In genomic region chr7:151012031-151012692, GRCh38 we compare ENCODE assay signal across 12 cellular contexts. TPM values are rescaled to one million over a fixed set of nuclear protein-coding genes. Genes with fewer than 3 reads are reported as not detected.
DNase-seq lines count a peak whose midpoint lies in the region; ATAC-seq and TF ChIP-seq lines count a peak whose summit lies in the region.
"Had no signal": no experiment of that assay in that cellular context is flagged by ENCODE, and none has a peak within 500 bp of the region (broad histone marks: within the 10 kb centered on the region; RNA-seq: fewer than 3 reads in every experiment).

No MANE protein-coding gene starts in this region.

- H3K36me3 Mint-ChIP-seq in IgD-negative memory B cell = peaks cover 3% of the 10 kb centered on the region
- H3K36me3 Mint-ChIP-seq in natural killer cell treated with Interleukin-12 subunit alpha and Interleukin-12 subunit beta and Interleukin-15 and Interleukin-18, amount 100 ng/mL, for 72 hours = no peaks in the 10 kb centered on the region

- no peak for TF ChIP-seq CTCF in colonic mucosa (IDR thresholded peaks at IDR 0.05)

- H3K27me3 Mint-ChIP-seq in IgD-negative memory B cell = peaks cover 13% of the 10 kb centered on the region
- peaks cover 0 to 2% of the 10 kb centered on the region in 2 donors for H3K27me3 Mint-ChIP-seq in natural killer cell treated with Interleukin-12 subunit alpha and Interleukin-12 subunit beta and Interleukin-15 and Interleukin-18, amount 100 ng/mL, for 72 hours

- H3K4me3 Mint-ChIP-seq in IgD-negative memory B cell = peak overlapping the region in 3 of 4 donors; percentile 44 to 77 (median 70)
- peak overlapping the region; percentile 55 for H3K4me3 Mint-ChIP-seq in natural killer cell treated with Interleukin-12 subunit alpha and Interleukin-12 subunit beta and Interleukin-15 and Interleukin-18, amount 100 ng/mL, for 72 hours

- no peaks in the 10 kb centered on the region for H3K4me1 ChIP-seq in colonic mucosa

- peak overlapping the region; percentile 48 to 100 (median 97) for H3K27ac Mint-ChIP-seq in IgD-negative memory B cell
- H3K27ac Mint-ChIP-seq in natural killer cell treated with Interleukin-12 subunit alpha and Interleukin-12 subunit beta and Interleukin-15 and Interleukin-18, amount 100 ng/mL, for 72 hours = peak overlapping the region in 1 of 2 donors; percentile 79

- H3K27me3 ChIP-seq in colonic mucosa = no peaks in the 10 kb centered on the region

- no peak overlapping the region for H3K4me3 ChIP-seq in colonic mucosa
- H3K4me3 ChIP-seq: thyroid gland had no signal

- peak; percentile 33 for DNase-seq in EH (ENCODE audit: low read depth)
- DNase-seq in colonic mucosa = peak; percentile 78
- no peak for DNase-seq in natural killer cell treated with Interleukin-12 subunit alpha and Interleukin-12 subunit beta and Interleukin-15 and Interleukin-18, amount 100 ng/mL, for 72 hours (ENCODE audit: low spot score)
- no peak for DNase-seq in SHP77 treated with DMSO at 0.1 percent for 48 hours (lab: John Stamatoyannopoulos, UW)
- no peak for DNase-seq in glomerular visceral epithelial cell (ENCODE audit: extremely low spot score)
- DNase-seq: DMS79 treated with DMSO at 0.1 percent for 48 hours, NCI-H2107, thyroid gland had no signal

- H3K27ac ChIP-seq in colonic mucosa = peak overlapping the region; percentile 53
- H3K27ac ChIP-seq: brain microvascular endothelial cell, thyroid gland had no signal

- H3K4me1 Mint-ChIP-seq in IgD-negative memory B cell = peaks cover 20 to 30% (median 27%) of the 10 kb centered on the region in 3 donors
- peaks cover 42 to 50% of the 10 kb centered on the region in 2 donors for H3K4me1 Mint-ChIP-seq in natural killer cell treated with Interleukin-12 subunit alpha and Interleukin-12 subunit beta and Interleukin-15 and Interleukin-18, amount 100 ng/mL, for 72 hours (ENCODE audit: low read depth in 2 of 2)

- intact Hi-C loops in colonic mucosa (cut with DNase I) = no loop called here

- H3K9me3 ChIP-seq in colonic mucosa = no peaks in the 10 kb centered on the region
- H3K9me3 ChIP-seq: thyroid gland had no signal

- H3K9ac ChIP-seq in colonic mucosa (ENCODE audit: low read depth in 2 of 2, low read length in 2 of 2) = no peak overlapping the region

- ATAC-seq in natural killer cell treated with Interleukin-12 subunit alpha and Interleukin-12 subunit beta and Interleukin-15 and Interleukin-18, amount 100 ng/mL, for 72 hours = no peak
- ATAC-seq in GM19035 (IDR thresholded peaks at IDR 0.05; ENCODE audit: unreplicated experiment) = no peak
- no peak for ATAC-seq in HG03520 (IDR thresholded peaks at IDR 0.05; ENCODE audit: unreplicated experiment)

- no peaks in the 10 kb centered on the region for H3K36me3 ChIP-seq in colonic mucosa
- H3K36me3 ChIP-seq: brain microvascular endothelial cell, thyroid gland had no signal

- peaks cover 0 to 1% (median 1%) of the 10 kb centered on the region in 3 donors for H3K9me3 Mint-ChIP-seq in IgD-negative memory B cell
- H3K9me3 Mint-ChIP-seq in natural killer cell treated with Interleukin-12 subunit alpha and Interleukin-12 subunit beta and Interleukin-15 and Interleukin-18, amount 100 ng/mL, for 72 hours = no peaks in the 10 kb centered on the region

RNA-seq across cellular contexts. Expression of gene ATG9B, which starts 12.1 kb away (rescaled TPM):
- polyA plus RNA-seq in IgD-negative memory B cell = 11.2 TPM
- total RNA-seq in colonic mucosa = 1 to 10 TPM in 1 of 2 donors, under 1 TPM in 1; 0.66 to 1.2 TPM
- total RNA-seq in natural killer cell treated with Interleukin-12 subunit alpha and Interleukin-12 subunit beta and Interleukin-15 and Interleukin-18, amount 100 ng/mL, for 72 hours = 1 to 10 TPM; 2.5 to 2.7 TPM

RNA-seq across cellular contexts. Expression of gene ABCB8, which starts 16.1 kb away (rescaled TPM):
- polyA plus RNA-seq in IgD-negative memory B cell = 21.6 TPM
- total RNA-seq in colonic mucosa = 10 to 100 TPM; 26.7 to 59.5 TPM
- total RNA-seq in natural killer cell treated with Interleukin-12 subunit alpha and Interleukin-12 subunit beta and Interleukin-15 and Interleukin-18, amount 100 ng/mL, for 72 hours = 10 to 100 TPM; 43.1 to 82.8 TPM

RNA-seq across cellular contexts. Expression of gene NOS3, which starts 21.3 kb away (rescaled TPM):
- 2.0 TPM for polyA plus RNA-seq in IgD-negative memory B cell
- total RNA-seq in colonic mucosa = 1 to 10 TPM; 4.0 to 4.2 TPM
- 1 to 10 TPM; 1.2 to 8.0 TPM for total RNA-seq in natural killer cell treated with Interleukin-12 subunit alpha and Interleukin-12 subunit beta and Interleukin-15 and Interleukin-18, amount 100 ng/mL, for 72 hours

RNA-seq across cellular contexts. Expression of gene KCNH2, which starts 34.0 kb away (rescaled TPM):
- polyA plus RNA-seq in IgD-negative memory B cell = 2.5 TPM
- total RNA-seq in colonic mucosa = 1 to 10 TPM; 3.3 to 8.8 TPM
- total RNA-seq in natural killer cell treated with Interleukin-12 subunit alpha and Interleukin-12 subunit beta and Interleukin-15 and Interleukin-18, amount 100 ng/mL, for 72 hours = under 1 TPM in 1 of 2 donors, not detected in 1; 0.22 TPM

RNA-seq across cellular contexts. Expression of gene ASIC3, which starts 36.2 kb away (rescaled TPM):
- polyA plus RNA-seq in IgD-negative memory B cell = not detected
- 1 to 10 TPM; 1.0 to 2.2 TPM for total RNA-seq in colonic mucosa
- total RNA-seq in natural killer cell treated with Interleukin-12 subunit alpha and Interleukin-12 subunit beta and Interleukin-15 and Interleukin-18, amount 100 ng/mL, for 72 hours = 1 to 10 TPM; 2.8 to 4.7 TPM

Comparison
In these comparisons a context has a peak if more than half of its experiments do, and no peak if none do; other contexts are left out.
1. DNase-seq: peak in EH (single experiment) and colonic mucosa (single experiment); none in natural killer cell treated with Interleukin-12 subunit alpha and Interleukin-12 subunit beta and Interleukin-15 and Interleukin-18, amount 100 ng/mL, for 72 hours (single experiment), SHP77 treated with DMSO at 0.1 percent for 48 hours (single experiment) and glomerular visceral epithelial cell (single experiment).